21 cellular contexts compared by ENCODE assay signal in the genomic region with DNA sequence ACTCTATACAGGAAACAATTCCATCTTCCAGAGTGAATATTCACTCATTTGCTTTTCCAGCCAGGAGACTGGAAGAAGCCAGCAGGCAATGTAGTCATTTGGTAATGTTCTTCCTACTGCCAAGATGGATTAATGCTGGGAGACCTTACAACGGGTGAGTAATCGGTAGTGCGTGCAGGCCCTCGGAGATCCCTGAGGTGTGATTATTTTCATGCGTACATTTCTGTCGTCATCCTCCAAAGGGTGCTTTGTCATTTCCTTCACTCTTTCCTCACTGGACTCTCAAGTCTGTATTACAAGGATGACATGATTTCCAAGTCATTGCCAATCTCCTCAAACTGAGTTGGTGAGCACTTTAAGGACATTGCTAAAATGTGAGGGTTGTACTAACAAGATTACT.
A peak's percentile ranks its signal among the peaks of the same experiment; 100 is the strongest.
DNase-seq lines count a peak whose midpoint lies in the region; ATAC-seq and TF ChIP-seq lines count a peak whose summit lies in the region.
"Had no signal": no experiment of that assay in that cellular context is flagged by ENCODE, and none has a peak within 500 bp of the region (broad histone marks: within the 10 kb centered on the region; RNA-seq: fewer than 3 reads in every experiment).

No MANE protein-coding gene starts in this region.

- H3K27me3 ChIP-seq in RWPE2 (ENCODE audit: insufficient read depth, poor library complexity, severe bottlenecking): no peaks in the 10 kb centered on the region
- H3K27me3 ChIP-seq in endodermal cell (ENCODE audit: control insufficient read depth, insufficient read depth, low read length, poor library complexity, severe bottlenecking): no peaks in the 10 kb centered on the region
- H3K27me3 ChIP-seq: hepatocyte, SJSA1 had no signal

- no peak for TF ChIP-seq CTCF in RWPE2 (IDR thresholded peaks at IDR 0.05; ENCODE audit: poor library complexity, severe bottlenecking)
- TF ChIP-seq CTCF in endodermal cell (conservative IDR thresholded peaks at IDR 0.05): no peak

- H3K4me1 ChIP-seq in RWPE2 (ENCODE audit: insufficient read depth, poor library complexity, severe bottlenecking): peaks cover 14% of the 10 kb centered on the region
- peaks cover 15% of the 10 kb centered on the region for H3K4me1 ChIP-seq in endodermal cell (ENCODE audit: control insufficient read depth, insufficient read depth, low read length)

- no peak overlapping the region for H3K4me3 Mint-ChIP-seq in activated CD4-positive, alpha-beta T cell treated with anti-CD3 and anti-CD28 coated beads, Interleukin-2, amount 10 ng/mL, durations not matched to agents 24 days and 14 days
- no peak overlapping the region for H3K4me3 Mint-ChIP-seq in activated naive CD8-positive, alpha-beta T cell treated with anti-CD3 and anti-CD28 coated beads for 36 hours
- no peak overlapping the region for H3K4me3 Mint-ChIP-seq in endodermal cell
- H3K4me3 Mint-ChIP-seq: activated CD8-positive, alpha-beta T cell treated with anti-CD3 and anti-CD28 coated beads, Interleukin-2, amount 10 ng/mL, durations not matched to agents 7 days and 5 days; effector memory CD8-positive, alpha-beta T cell; naive thymus-derived CD8-positive, alpha-beta T cell; stimulated activated naive CD8-positive, alpha-beta T cell treated with anti-CD3 and anti-CD28 coated beads, Interleukin-15, Interleukin-2, amounts not matched to agents 100 ng/mL and 50 ng/mL, for 24 hours had no signal

- peaks cover 20% of the 10 kb centered on the region for H3K4me1 Mint-ChIP-seq in activated CD4-positive, alpha-beta T cell treated with anti-CD3 and anti-CD28 coated beads, Interleukin-2, amount 10 ng/mL, durations not matched to agents 24 days and 14 days
- H3K4me1 Mint-ChIP-seq in activated naive CD8-positive, alpha-beta T cell treated with anti-CD3 and anti-CD28 coated beads for 36 hours: peaks cover 20% of the 10 kb centered on the region
- H3K4me1 Mint-ChIP-seq in endodermal cell: peaks cover 18% of the 10 kb centered on the region

- H3K36me3 ChIP-seq in RWPE2 (ENCODE audit: low read depth): no peaks in the 10 kb centered on the region
- no peaks in the 10 kb centered on the region for H3K36me3 ChIP-seq in endodermal cell (ENCODE audit: control insufficient read depth, insufficient read depth, low read length)
- H3K36me3 ChIP-seq: left ventricle myocardium inferior, SJSA1 had no signal

- no peak overlapping the region for H3K27ac Mint-ChIP-seq in activated CD4-positive, alpha-beta T cell treated with anti-CD3 and anti-CD28 coated beads, Interleukin-2, amount 10 ng/mL, durations not matched to agents 24 days and 14 days
- H3K27ac Mint-ChIP-seq in activated naive CD8-positive, alpha-beta T cell treated with anti-CD3 and anti-CD28 coated beads for 36 hours: no peak overlapping the region
- H3K27ac Mint-ChIP-seq in endodermal cell: no peak overlapping the region
- H3K27ac Mint-ChIP-seq: activated CD8-positive, alpha-beta T cell treated with anti-CD3 and anti-CD28 coated beads, Interleukin-2, amount 10 ng/mL, durations not matched to agents 7 days and 5 days; activated T-helper 2 cell treated with anti-CD3 and anti-CD28 coated beads, Interferon-gamma antibody, Interleukin-2, Interleukin-4, amounts not matched to agents 10 μg/mL and 5 μg/mL and 100 μg/mL, durations not matched to agents 14 hours and 24 hours and 36 hours; effector memory CD8-positive, alpha-beta T cell; stimulated activated naive CD8-positive, alpha-beta T cell treated with anti-CD3 and anti-CD28 coated beads, Interleukin-15, Interleukin-2, amounts not matched to agents 100 ng/mL and 50 ng/mL, for 24 hours had no signal

- peak; percentile 51 for DNase-seq in activated CD4-positive, alpha-beta T cell treated with anti-CD3 and anti-CD28 coated beads, Interleukin-2, amount 10 ng/mL, durations not matched to agents 24 days and 14 days
- DNase-seq in activated CD4-positive, alpha-beta T cell treated with anti-CD3 and anti-CD28 coated beads, Interleukin-2, amount 50 U/mL, for 48 hours: no peak
- no peak for DNase-seq in RWPE2 (ENCODE audit: low spot score)
- peak; percentile 90 for DNase-seq in fibroblast of gingiva (ENCODE audit: low read depth)
- peak; percentile 97 for DNase-seq in stromal cell of bone marrow (ENCODE audit: low read depth)
- no peak for DNase-seq in activated naive CD8-positive, alpha-beta T cell treated with anti-CD3 and anti-CD28 coated beads for 36 hours
- no peak for DNase-seq in posterior cingulate gyrus
- no peak for DNase-seq in endodermal cell
- DNase-seq: activated CD8-positive, alpha-beta T cell treated with anti-CD3 and anti-CD28 coated beads, Interleukin-2, amount 10 ng/mL, durations not matched to agents 7 days and 5 days; effector memory CD8-positive, alpha-beta T cell; H7; left ventricle myocardium inferior; naive thymus-derived CD8-positive, alpha-beta T cell; NCI-H1930; NCI-H748 treated with DMSO at 0.1 percent for 48 hours had no signal

- no peak overlapping the region for H3K4me3 ChIP-seq in RWPE2 (ENCODE audit: severe bottlenecking)
- H3K4me3 ChIP-seq in endodermal cell (ENCODE audit: low read length): no peak overlapping the region
- H3K4me3 ChIP-seq: hepatocyte, left ventricle myocardium inferior, SJSA1 had no signal

- H3K27ac ChIP-seq in RWPE2 (ENCODE audit: poor library complexity, severe bottlenecking): peak overlapping the region; percentile 79
- no peak overlapping the region for H3K27ac ChIP-seq in endodermal cell (ENCODE audit: low read depth, low read length)
- H3K27ac ChIP-seq: 22Rv1, hepatocyte, left ventricle myocardium inferior, SJSA1 had no signal

- H3K9me3 Mint-ChIP-seq in activated CD4-positive, alpha-beta T cell treated with anti-CD3 and anti-CD28 coated beads, Interleukin-2, amount 10 ng/mL, durations not matched to agents 24 days and 14 days: no peaks in the 10 kb centered on the region
- no peaks in the 10 kb centered on the region for H3K9me3 Mint-ChIP-seq in activated naive CD8-positive, alpha-beta T cell treated with anti-CD3 and anti-CD28 coated beads for 36 hours
- H3K9me3 Mint-ChIP-seq in endodermal cell: no peaks in the 10 kb centered on the region
- H3K9me3 Mint-ChIP-seq: activated T-helper 2 cell treated with anti-CD3 and anti-CD28 coated beads, Interferon-gamma antibody, Interleukin-2, Interleukin-4, amounts not matched to agents 10 μg/mL and 5 μg/mL and 100 μg/mL, durations not matched to agents 14 hours and 24 hours and 36 hours; effector memory CD8-positive, alpha-beta T cell; naive thymus-derived CD8-positive, alpha-beta T cell; stimulated activated naive CD8-positive, alpha-beta T cell treated with anti-CD3 and anti-CD28 coated beads, Interleukin-15, Interleukin-2, amounts not matched to agents 100 ng/mL and 50 ng/mL, for 24 hours had no signal

- peaks cover 1% of the 10 kb centered on the region for H3K27me3 Mint-ChIP-seq in activated CD4-positive, alpha-beta T cell treated with anti-CD3 and anti-CD28 coated beads, Interleukin-2, amount 10 ng/mL, durations not matched to agents 24 days and 14 days
- H3K27me3 Mint-ChIP-seq in activated naive CD8-positive, alpha-beta T cell treated with anti-CD3 and anti-CD28 coated beads for 36 hours: no peaks in the 10 kb centered on the region
- peaks cover 3% of the 10 kb centered on the region for H3K27me3 Mint-ChIP-seq in endodermal cell (ENCODE audit: insufficient read depth)
- H3K27me3 Mint-ChIP-seq: effector memory CD8-positive, alpha-beta T cell; naive thymus-derived CD8-positive, alpha-beta T cell; stimulated activated naive CD8-positive, alpha-beta T cell treated with anti-CD3 and anti-CD28 coated beads, Interleukin-15, Interleukin-2, amounts not matched to agents 100 ng/mL and 50 ng/mL, for 24 hours had no signal

- H3K9me3 ChIP-seq in RWPE2 (ENCODE audit: severe bottlenecking) (no peaks in the 10 kb centered on the region), endodermal cell (ENCODE audit: control insufficient read depth, low read length) (no peaks in the 10 kb centered on the region)
- H3K9me3 ChIP-seq: left ventricle myocardium inferior, SJSA1 had no signal

- WGBS in endodermal cell (ENCODE audit: insufficient coverage in 1 of 2, insufficient read length in 1 of 2), 2 experiments: 95 to 97% methylated on average over 6 of the region's 6 CpGs

- no peaks in the 10 kb centered on the region for H3K36me3 Mint-ChIP-seq in activated CD4-positive, alpha-beta T cell treated with anti-CD3 and anti-CD28 coated beads, Interleukin-2, amount 10 ng/mL, durations not matched to agents 24 days and 14 days (ENCODE audit: low read depth)
- H3K36me3 Mint-ChIP-seq in activated naive CD8-positive, alpha-beta T cell treated with anti-CD3 and anti-CD28 coated beads for 36 hours: no peaks in the 10 kb centered on the region
- no peaks in the 10 kb centered on the region for H3K36me3 Mint-ChIP-seq in endodermal cell (ENCODE audit: low read depth)
- H3K36me3 Mint-ChIP-seq: naive thymus-derived CD8-positive, alpha-beta T cell had no signal

- H3K9ac ChIP-seq in endodermal cell (ENCODE audit: extremely low read depth, low read length, poor library complexity, severe bottlenecking): no peak overlapping the region

- intact Hi-C loops in activated CD4-positive, alpha-beta T cell treated with anti-CD3 and anti-CD28 coated beads, Interleukin-2, amount 10 ng/mL, durations not matched to agents 24 days and 14 days (cut with micrococcal nuclease): no loop called here
- intact Hi-C loops in posterior cingulate gyrus (cut with DNase I): no loop called here

- peak; percentile 50 for ATAC-seq in RWPE2 (ENCODE audit: low read depth)
- ATAC-seq: activated CD8-positive, alpha-beta T cell treated with anti-CD3 and anti-CD28 coated beads, Interleukin-2, amount 10 ng/mL, durations not matched to agents 7 days and 5 days; effector memory CD8-positive, alpha-beta T cell; naive thymus-derived CD8-positive, alpha-beta T cell; right cardiac atrium had no signal

Comparison
In these comparisons a context has a peak if more than half of its experiments do, and no peak if none do; other contexts are left out.
1. DNase-seq: peak in activated CD4-positive, alpha-beta T cell treated with anti-CD3 and anti-CD28 coated beads, Interleukin-2, amount 10 ng/mL, durations not matched to agents 24 days and 14 days (single experiment), fibroblast of gingiva (single experiment) and stromal cell of bone marrow (single experiment); none in activated CD4-positive, alpha-beta T cell treated with anti-CD3 and anti-CD28 coated beads, Interleukin-2, amount 50 U/mL, for 48 hours (0 of 2), RWPE2 (single experiment), activated naive CD8-positive, alpha-beta T cell treated with anti-CD3 and anti-CD28 coated beads for 36 hours (single experiment), posterior cingulate gyrus (0 of 10) and endodermal cell (single experiment).